ENCODE assay signal across 23 cellular contexts in genomic region chr1:118084400-118084799, GRCh38.
"Had no signal": no experiment of that assay in that cellular context is flagged by ENCODE, and none has a peak within 500 bp of the region (broad histone marks: within the 10 kb centered on the region; RNA-seq: fewer than 3 reads in every experiment).

No MANE protein-coding gene starts in this region.

- H3K27ac Mint-ChIP-seq: activated naive CD4-positive, alpha-beta T cell treated with anti-CD3 and anti-CD28 coated beads, Interleukin-2, amount 50 U/mL, for 72 hours had no signal

- ATAC-seq: activated naive CD4-positive, alpha-beta T cell treated with anti-CD3 and anti-CD28 coated beads, Interleukin-2, amount 50 U/mL, for 72 hours; esophagus mucosa; gastrocnemius medialis; heart left ventricle; lower lobe of right lung had no signal

- H3K9me3 Mint-ChIP-seq: neural crest cell had no signal

- H3K4me1 Mint-ChIP-seq: naive B cell, neural crest cell had no signal

- H3K4me1 ChIP-seq: gastrocnemius medialis, heart left ventricle, lower lobe of right lung, sigmoid colon, testis, uterus had no signal

- H3K36me3 ChIP-seq: brain microvascular endothelial cell, gastrocnemius medialis, heart left ventricle, lower lobe of right lung, sigmoid colon, uterus, WERI-Rb-1 had no signal

- H3K27me3 ChIP-seq: brain microvascular endothelial cell, gastrocnemius medialis, sigmoid colon, testis, uterus had no signal

- H3K9me3 ChIP-seq: gastrocnemius medialis, heart left ventricle, lower lobe of right lung, sigmoid colon, testis, uterus had no signal

- H3K36me3 Mint-ChIP-seq: activated naive CD4-positive, alpha-beta T cell treated with anti-CD3 and anti-CD28 coated beads, Interleukin-2, amount 50 U/mL, for 72 hours; naive B cell had no signal

- H3K4me3 Mint-ChIP-seq: naive B cell, neural crest cell had no signal

- DNase-seq: activated T-cell treated with anti-CD3 and anti-CD28 coated beads, Interleukin-2, amount 50 U/mL, for 1 hour; aorta; brain microvascular endothelial cell; central memory CD4-positive, alpha-beta T cell; dermis blood vessel endothelial cell; effector memory CD4-positive, alpha-beta T cell; gastrocnemius medialis; heart left ventricle; kidney; lower lobe of right lung; naive B cell; posterior cingulate gyrus; sigmoid colon; stimulated activated CD4-positive, alpha-beta T cell treated with anti-CD3 and anti-CD28 coated beads, Interleukin-15, amount 100 ng/mL, for 24 hours; stimulated activated naive CD4-positive, alpha-beta T cell; testis; trophoblast cell; uterus; WERI-Rb-1 had no signal

- H3K4me3 ChIP-seq: gastrocnemius medialis, heart left ventricle, lower lobe of right lung, sigmoid colon, smooth muscle cell, testis, uterus had no signal

- H3K27ac ChIP-seq: brain microvascular endothelial cell, gastrocnemius medialis, heart left ventricle, lower lobe of right lung, sigmoid colon, testis, uterus, WERI-Rb-1 had no signal
